ENCODE assay signal across 1 cellular context in genomic region chr6:53159558-53159957, GRCh38.
TF ChIP-seq lines count a peak whose summit lies in the region.

No MANE protein-coding gene starts in this region.

TF ChIP-seq in WTC11, 78 proteins besides CTCF, POLR2A, EP300 and RAD21 (continued from another document):
- no peak for TF ChIP-seq FOXP4 (CRISPR knock-in tag; IDR thresholded peaks at IDR 0.05)
- no peak for TF ChIP-seq ZNF425 (CRISPR knock-in tag; conservative IDR thresholded peaks at IDR 0.05)
- no peak for TF ChIP-seq ZBTB43 (CRISPR knock-in tag; IDR thresholded peaks at IDR 0.05)
- TF ChIP-seq ZNF219 (CRISPR knock-in tag; IDR thresholded peaks at IDR 0.05; ENCODE audit: borderline replicate concordance), result no peak
- TF ChIP-seq SMAD3 (CRISPR knock-in tag; IDR thresholded peaks at IDR 0.05; ENCODE audit: borderline replicate concordance), result no peak
- TF ChIP-seq MLX (CRISPR knock-in tag; IDR thresholded peaks at IDR 0.05), result no peak
- no peak for TF ChIP-seq OVOL2 (CRISPR knock-in tag; IDR thresholded peaks at IDR 0.05; ENCODE audit: borderline replicate concordance)
- TF ChIP-seq E2F1 (CRISPR knock-in tag; IDR thresholded peaks at IDR 0.05), result no peak
